9 cellular contexts compared by ENCODE assay signal in genomic region chr17:77735341-77736206, GRCh38.
A peak's percentile ranks its signal among the peaks of the same experiment; 100 is the strongest.
DNase-seq lines count a peak whose midpoint lies in the region; ATAC-seq, FAIRE-seq and TF ChIP-seq lines count a peak whose summit lies in the region.
"Had no signal": no experiment of that assay in that cellular context is flagged by ENCODE, and none has a peak within 500 bp of the region (broad histone marks: within the 10 kb centered on the region; RNA-seq: fewer than 3 reads in every experiment).

No MANE protein-coding gene starts in this region.

- no peak for TF ChIP-seq POLR2A in K562 (conservative IDR thresholded peaks at IDR 0.05)

- CTCF ChIA-PET in K562 (lab: Yijun Ruan, JAX; ENCODE audit: low intra/inter-chr PET ratio), result no interaction called here

- DNase-seq in stimulated activated CD4-positive, alpha-beta T cell treated with anti-CD3 and anti-CD28 coated beads, Interleukin-4, amount 100 ng/mL, for 24 hours, result peak; percentile 1
- DNase-seq in stimulated activated CD4-positive, alpha-beta T cell treated with anti-CD3 and anti-CD28 coated beads, Interleukin-2, amount 100 ng/mL, for 48 hours, result no peak
- DNase-seq in K562 (ENCODE audit: extremely low read depth in 1 of 4, low spot score in 3 of 4) (peak; percentile 41 to 77 (median 60)), mesendoderm (peak; percentile 65), NCI-H446 treated with DMSO at 0.1 percent for 48 hours (lab: John Stamatoyannopoulos, UW) (no peak)
- no peak for DNase-seq in central memory CD4-positive, alpha-beta T cell

- no TSS peak for BruUV-seq in K562 (replicated peaks; lab: Mats Ljungman, UMichigan)

- 3% methylated on average over 6 of the region's 11 CpGs for WGBS in K562 (ENCODE audit: insufficient coverage, low coverage, missing lambda C conversion rate)
- WGBS in mesendoderm (ENCODE audit: extremely low coverage, insufficient coverage, low lambda C conversion rate), result no CpG with 5 or more reads among the region's 11 CpGs

- TF ChIP-seq RAD21 in K562 (CRISPR knock-in tag; conservative IDR thresholded peaks at IDR 0.05 in 1 of 2, IDR thresholded peaks at IDR 0.05 in 1 of 2), result no peak

- H3K4ac ChIP-seq in mesendoderm (ENCODE audit: low read depth, low read length), result no peak overlapping the region

- H3K23ac ChIP-seq in mesendoderm (ENCODE audit: low read length), result no peak overlapping the region

- H3K4me1 ChIP-seq in K562 (replicated peaks in 1 of 2; ENCODE audit: control insufficient read depth in 2 of 2, insufficient read depth in 2 of 2, low read length in 2 of 2) (peaks cover 0 to 17% of the 10 kb centered on the region in 2 experiments; a peak in 3 of 5 replicates), mesendoderm (ENCODE audit: control insufficient read depth, low read depth, low read length) (peaks cover 4% of the 10 kb centered on the region)

- peak overlapping the region; percentile 52 for H3K56ac ChIP-seq in mesendoderm (ENCODE audit: low read length)

- H3K9me1 ChIP-seq in K562 (ENCODE audit: control insufficient read depth, insufficient read depth, low read length), result peaks cover 4% of the 10 kb centered on the region

- H2BK15ac ChIP-seq in mesendoderm (replicated peaks; ENCODE audit: low read depth), result no peak overlapping the region

- no peak overlapping the region for H2BK5ac ChIP-seq in mesendoderm (ENCODE audit: low read length)

- H3K4me2 ChIP-seq in K562 (ENCODE audit: insufficient read depth, low read length) (peak overlapping the region; percentile 36; the same call in 1 of the 2 replicates), mesendoderm (ENCODE audit: low read length) (peak overlapping the region; percentile 13)

- H3K9ac ChIP-seq in K562 (ENCODE audit: insufficient read depth in 1 of 2, low read depth in 2 of 2, low read length in 2 of 2) (peak overlapping the region in 1 of 2 experiments; percentile 68; a peak in 1 of 4 replicates), mesendoderm (ENCODE audit: low read length) (no peak overlapping the region)

- no peaks in the 10 kb centered on the region for H3K79me1 ChIP-seq in mesendoderm (ENCODE audit: low read length)

- peak; percentile 69 for FAIRE-seq in K562 (lab: Jason Lieb, UNC)

- in situ Hi-C loops in K562 (cut with MboI), result no loop called here

- H3K79me2 ChIP-seq in K562 (ENCODE audit: control insufficient read depth, insufficient read depth, low read length), result no peaks in the 10 kb centered on the region
- H3K79me2 ChIP-seq in mesendoderm (ENCODE audit: control insufficient read depth, insufficient read depth, low read length), result no peaks in the 10 kb centered on the region

- H3K9me3 ChIP-seq in K562 (replicated peaks; ENCODE audit: control insufficient read depth, insufficient read depth, low read depth, low read length), result no peaks in the 10 kb centered on the region

- no peaks in the 10 kb centered on the region for H4K20me1 ChIP-seq in K562 (replicated peaks; ENCODE audit: control insufficient read depth, insufficient read depth, low read length)

- H3K36me3 ChIP-seq in K562 (ENCODE audit: control insufficient read depth, insufficient read depth, low read length) (no peaks in the 10 kb centered on the region), mesendoderm (ENCODE audit: control insufficient read depth, insufficient read depth, low read length) (no peaks in the 10 kb centered on the region)

- ATAC-seq in K562 (peak; percentile 81), HG02870 (IDR thresholded peaks at IDR 0.05; ENCODE audit: unreplicated experiment) (no peak), GM19328 (IDR thresholded peaks at IDR 0.05; ENCODE audit: unreplicated experiment) (no peak)

- intact Hi-C loops in K562 (cut with micrococcal nuclease), result no loop called here

- peaks cover 10 to 49% of the 10 kb centered on the region in 2 experiments; a peak in 4 of 5 replicates for H3K27me3 ChIP-seq in K562 (ENCODE audit: control insufficient read depth in 2 of 2, insufficient read depth in 2 of 2, low read length in 2 of 2)
- H3K27me3 ChIP-seq in mesendoderm (ENCODE audit: insufficient read depth, low read length, poor library complexity), result peaks cover 3% of the 10 kb centered on the region

- no peak overlapping the region for H4K8ac ChIP-seq in mesendoderm (ENCODE audit: low read depth, low read length)

- TF ChIP-seq CTCF in K562 (IDR thresholded peaks at IDR 0.05 in 2 of 3, conservative IDR thresholded peaks at IDR 0.05 in 1 of 3; ENCODE audit: insufficient read depth in 2 of 3, low read depth in 1 of 3, low read length in 3 of 3), result no peak

- TF ChIP-seq EP300 in K562 (IDR thresholded peaks at IDR 0.05; ENCODE audit: low read length), result no peak

- no peak overlapping the region for H3K27ac ChIP-seq in K562 (ENCODE audit: extremely low read depth, low read depth, low read length)
- H3K27ac ChIP-seq in mesendoderm (ENCODE audit: low read depth, low read length), result no peak overlapping the region
- H3K27ac ChIP-seq: C4-2B had no signal

- H4K5ac ChIP-seq in mesendoderm (ENCODE audit: low read length), result no peak overlapping the region

- no peak overlapping the region for H2AK5ac ChIP-seq in mesendoderm (ENCODE audit: low read length)

- H3K18ac ChIP-seq in mesendoderm (ENCODE audit: low read length), result peak overlapping the region; percentile 3

- no peak overlapping the region for H2AFZ ChIP-seq in K562 (ENCODE audit: low read depth, low read length)

- H3K4me3 ChIP-seq in K562 (no peak overlapping the region), mesendoderm (ENCODE audit: low read length) (no peak overlapping the region)

- no peak overlapping the region for H2BK120ac ChIP-seq in mesendoderm (ENCODE audit: low read depth, low read length)

- POLR2A ChIA-PET in K562 (lab: Yijun Ruan, JAX), result no interaction called here

TF ChIP-seq in K562, 482 proteins besides CTCF, POLR2A, EP300 and RAD21:
- TF ChIP-seq ZNF263 (CRISPR knock-in tag; IDR thresholded peaks at IDR 0.05; ENCODE audit: borderline replicate concordance) (peak; percentile 77), NCOA2 (IDR thresholded peaks at IDR 0.05; ENCODE audit: partially characterized antibody in 2 of 2) (no peak), KLF10 (CRISPR knock-in tag; IDR thresholded peaks at IDR 0.05) (no peak), XRCC5 (IDR thresholded peaks at IDR 0.05; ENCODE audit: low read depth, low read length) (no peak), CBFA2T3 (IDR thresholded peaks at IDR 0.05) (peak; percentile 43; the same call in 1 of the 2 replicates), NFIC (IDR thresholded peaks at IDR 0.05) (peak; percentile 91)

Comparison
In these comparisons a context has a peak if more than half of its experiments do, and no peak if none do; other contexts are left out.
1. DNase-seq: peak in stimulated activated CD4-positive, alpha-beta T cell treated with anti-CD3 and anti-CD28 coated beads, Interleukin-4, amount 100 ng/mL, for 24 hours (single experiment), K562 (4 of 4) and mesendoderm (single experiment); none in stimulated activated CD4-positive, alpha-beta T cell treated with anti-CD3 and anti-CD28 coated beads, Interleukin-2, amount 100 ng/mL, for 48 hours (0 of 2), central memory CD4-positive, alpha-beta T cell (single experiment) and NCI-H446 treated with DMSO at 0.1 percent for 48 hours (single experiment).